In the genomic region with DNA sequence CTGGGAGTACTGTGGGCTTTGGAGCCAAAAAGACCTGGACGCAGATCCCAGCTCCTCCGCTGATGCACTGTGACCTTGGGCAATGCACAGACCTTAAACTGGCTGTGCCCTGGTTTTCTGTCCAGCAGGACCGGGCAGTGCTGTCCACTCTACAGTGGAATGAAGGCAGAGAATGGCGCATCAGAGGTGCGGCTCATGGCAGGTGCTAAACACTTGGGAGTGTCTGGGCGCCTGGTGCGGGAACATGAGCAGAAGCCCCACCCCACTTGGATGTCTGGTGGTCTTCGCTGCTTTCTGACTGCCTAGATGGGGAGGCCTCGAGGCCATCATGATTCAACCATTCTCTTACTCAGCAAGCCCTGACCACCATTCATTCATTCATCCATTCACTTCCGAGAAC, we compare ENCODE assay signal across 20 cellular contexts.
DNase-seq lines count a peak whose midpoint lies in the region; ATAC-seq and TF ChIP-seq lines count a peak whose summit lies in the region.
"Had no signal": no experiment of that assay in that cellular context is flagged by ENCODE, and none has a peak within 500 bp of the region (broad histone marks: within the 10 kb centered on the region; RNA-seq: fewer than 3 reads in every experiment).

No MANE protein-coding gene starts in this region.

- H3K9ac ChIP-seq in neural progenitor cell: no peak overlapping the region

- H3K27me3 ChIP-seq in heart right ventricle (no peaks in the 10 kb centered on the region), gastroesophageal sphincter (no peaks in the 10 kb centered on the region), neural progenitor cell (no peaks in the 10 kb centered on the region), stomach (no peaks in the 10 kb centered on the region)
- H3K27me3 ChIP-seq: Peyer's patch, SJSA1 had no signal

- H3K9me3 ChIP-seq in heart right ventricle (peaks cover 0 to 6% (median under 1%) of the 10 kb centered on the region in 11 donors), gastroesophageal sphincter (peaks cover 0 to 1% (median 0%) of the 10 kb centered on the region in 3 donors), neural progenitor cell (ENCODE audit: low read depth) (no peaks in the 10 kb centered on the region), stomach (peaks cover 0 to 6% (median 3%) of the 10 kb centered on the region in 4 donors)
- H3K9me3 ChIP-seq: Peyer's patch, SJSA1 had no signal

- TF ChIP-seq EP300 in gastroesophageal sphincter (IDR thresholded peaks at IDR 0.05) (no peak), stomach (IDR thresholded peaks at IDR 0.05) (no peak)

- DNase-seq in heart right ventricle (no peak), Right ventricle myocardium inferior (ENCODE audit: missing footprints) (no peak), neural progenitor cell (ENCODE audit: low spot score) (no peak), stomach (no peak), head of caudate nucleus (no peak), NCI-H82 (lab: John Stamatoyannopoulos, UW) (no peak)
- DNase-seq: 8988T, GDM1, MM.1S, NCI-H1048, NCI-H1436, NCI-H187 treated with DMSO at 0.1 percent for 48 hours, NCI-H2107, NCI-H510A had no signal

- ATAC-seq in heart right ventricle (no peak), Right ventricle myocardium inferior (no peak), gastroesophageal sphincter (no peak), HG03520 (IDR thresholded peaks at IDR 0.05; ENCODE audit: unreplicated experiment) (no peak)

- H3K4me2 ChIP-seq in neural progenitor cell: no peak overlapping the region

- TF ChIP-seq CTCF in heart right ventricle (IDR thresholded peaks at IDR 0.05) (no peak), gastroesophageal sphincter (IDR thresholded peaks at IDR 0.05) (no peak), neural progenitor cell (IDR thresholded peaks at IDR 0.05) (no peak), stomach (IDR thresholded peaks at IDR 0.05) (no peak)

- no peaks in the 10 kb centered on the region for H3K79me2 ChIP-seq in neural progenitor cell (ENCODE audit: low read depth)

- H2AFZ ChIP-seq in neural progenitor cell (replicated peaks): no peak overlapping the region

- no peaks in the 10 kb centered on the region for H3F3A ChIP-seq in neural progenitor cell (ENCODE audit: low read depth)

- H3K4me1 Mint-ChIP-seq in neural progenitor cell: peaks cover 10% of the 10 kb centered on the region

- no peaks in the 10 kb centered on the region for H4K20me1 ChIP-seq in neural progenitor cell (ENCODE audit: low read depth)

- intact Hi-C loops in heart right ventricle (cut with DNase I) (no loop called here), Right ventricle myocardium inferior (cut with DNase I) (loop anchor here (2.0 kb wide), 1 partner anchor 16 kb away; no protein-coding TSS in a partner anchor), stomach (cut with DNase I; ENCODE audit: low total_unique reads) (no loop called here), head of caudate nucleus (cut with DNase I) (no loop called here)

- H3K27ac ChIP-seq in heart right ventricle (peak overlapping the region in 9 of 10 donors; percentile 47 to 78 (median 59)), gastroesophageal sphincter (peak overlapping the region in 3 of 4 donors; percentile 12 to 27 (median 15)), neural progenitor cell (no peak overlapping the region), stomach (peak overlapping the region in 4 of 5 donors; percentile 17 to 68 (median 40))
- H3K27ac ChIP-seq: SJSA1 had no signal

- H3K36me3 Mint-ChIP-seq in neural progenitor cell: peaks cover 6% of the 10 kb centered on the region

- peaks cover 12% of the 10 kb centered on the region for H3K9me3 Mint-ChIP-seq in neural progenitor cell

- H3K4me3 ChIP-seq in heart right ventricle: no peak overlapping the region
- no peak overlapping the region for H3K4me3 ChIP-seq in gastroesophageal sphincter
- H3K4me3 ChIP-seq in neural progenitor cell: no peak overlapping the region
- no peak overlapping the region for H3K4me3 ChIP-seq in stomach
- H3K4me3 ChIP-seq: K562, Peyer's patch, SJSA1 had no signal

- H3K27ac Mint-ChIP-seq in neural progenitor cell: peak overlapping the region; percentile 36

- WGBS in heart right ventricle, 2 donors: 95 to 96% methylated on average over 10 of the region's 10 CpGs
- WGBS in gastroesophageal sphincter (ENCODE audit: low coverage in 1 of 2), 2 donors: 93% methylated on average over 2 of the region's 10 CpGs; no CpG with 5 or more reads in 1 of the 2 donors
- 92 to 99% (median 95%) methylated on average over 4 to 10 of the region's 10 CpGs for WGBS in stomach, 5 donors

- peaks cover 5% of the 10 kb centered on the region for H3K27me3 Mint-ChIP-seq in neural progenitor cell (ENCODE audit: insufficient read depth, low read depth)

- TF ChIP-seq POLR2A in gastroesophageal sphincter (IDR thresholded peaks at IDR 0.05): no peak
- TF ChIP-seq POLR2A in stomach (IDR thresholded peaks at IDR 0.05): no peak

- H3K4me1 ChIP-seq in heart right ventricle: peaks cover 20 to 78% (median 41%) of the 10 kb centered on the region in 9 donors
- peaks cover 0 to 54% (median 37%) of the 10 kb centered on the region in 3 donors for H3K4me1 ChIP-seq in gastroesophageal sphincter
- peaks cover 2% of the 10 kb centered on the region for H3K4me1 ChIP-seq in neural progenitor cell
- peaks cover 27 to 65% (median 50%) of the 10 kb centered on the region in 4 donors for H3K4me1 ChIP-seq in stomach

- peaks cover 0 to 13% (median 0%) of the 10 kb centered on the region in 9 donors for H3K36me3 ChIP-seq in heart right ventricle
- no peaks in the 10 kb centered on the region for H3K36me3 ChIP-seq in gastroesophageal sphincter
- H3K36me3 ChIP-seq in neural progenitor cell: no peaks in the 10 kb centered on the region
- H3K36me3 ChIP-seq in stomach: no peaks in the 10 kb centered on the region
- H3K36me3 ChIP-seq: Peyer's patch, SJSA1 had no signal

- no peak overlapping the region for H3K4me3 Mint-ChIP-seq in neural progenitor cell
- H3K4me3 Mint-ChIP-seq: CD14-positive monocyte had no signal
